Comparison of ENCODE assay signal across 8 cellular contexts in genomic region chr11:62879554-62879953, GRCh38. TPM values are rescaled to one million over a fixed set of nuclear protein-coding genes. Genes with fewer than 3 reads are reported as not detected.
A peak's percentile ranks its signal among the peaks of the same experiment; 100 is the strongest.
DNase-seq lines count a peak whose midpoint lies in the region; ATAC-seq and TF ChIP-seq lines count a peak whose summit lies in the region.

No MANE protein-coding gene starts in this region.

- peaks cover 22% of the 10 kb centered on the region for H4K20me1 ChIP-seq in smooth muscle cell (ENCODE audit: low read depth)

- H3K9me3 ChIP-seq in HUES6 (ENCODE audit: control insufficient read depth, insufficient read depth, low read depth, low read length) (no peaks in the 10 kb centered on the region), smooth muscle cell (replicated peaks; ENCODE audit: low read depth) (no peaks in the 10 kb centered on the region)

- peak overlapping the region; percentile 86 for H3K4me2 ChIP-seq in smooth muscle cell

- H2AFZ ChIP-seq in smooth muscle cell (ENCODE audit: low read depth): no peak overlapping the region

- H3K4me1 Mint-ChIP-seq in activated naive CD8-positive, alpha-beta T cell (ENCODE audit: low read depth): peaks cover 34% of the 10 kb centered on the region

- intact Hi-C loops in sciatic nerve (cut with DNase I): no loop called here

- H3K36me3 Mint-ChIP-seq in activated naive CD8-positive, alpha-beta T cell: peaks cover 28% of the 10 kb centered on the region

- no peaks in the 10 kb centered on the region for H3K9me3 Mint-ChIP-seq in activated naive CD8-positive, alpha-beta T cell (ENCODE audit: low read depth)

- H3K27me3 ChIP-seq in HUES6 (ENCODE audit: control insufficient read depth, insufficient read depth, low read length) (no peaks in the 10 kb centered on the region), smooth muscle cell (ENCODE audit: low read depth) (no peaks in the 10 kb centered on the region)

- peak in 28 of 51 donors; percentile 10 to 78 (median 42) for DNase-seq in hypothalamus (lab: John Stamatoyannopoulos, UW)
- no peak for DNase-seq in smooth muscle cell (lab: John Stamatoyannopoulos, UW; ENCODE audit: unreplicated experiment)
- no peak for DNase-seq in sciatic nerve (ENCODE audit: low spot score)
- DNase-seq in SKM-1 treated with dmso at 0.1 percent for 144 hours (lab: John Stamatoyannopoulos, UW; ENCODE audit: unreplicated experiment): no peak

- peaks cover 40% of the 10 kb centered on the region for H3K79me2 ChIP-seq in smooth muscle cell (ENCODE audit: low read depth)

- no peaks in the 10 kb centered on the region for H3K27me3 Mint-ChIP-seq in activated naive CD8-positive, alpha-beta T cell

- peak overlapping the region; percentile 100 for H3K27ac Mint-ChIP-seq in activated naive CD8-positive, alpha-beta T cell

- peak overlapping the region; percentile 100 for H3K4me3 Mint-ChIP-seq in activated naive CD8-positive, alpha-beta T cell

- 71% methylated on average over 3 of the region's 3 CpGs for WGBS in smooth muscle cell (ENCODE audit: low lambda C conversion rate)

- peak overlapping the region; percentile 93 for H3K4me3 ChIP-seq in HUES6 (ENCODE audit: low read depth, low read length)
- H3K4me3 ChIP-seq in smooth muscle cell: peak overlapping the region; percentile 81

- ATAC-seq in sciatic nerve (no peak), HG03571 (IDR thresholded peaks at IDR 0.05; ENCODE audit: unreplicated experiment) (no peak), GM19455 (IDR thresholded peaks at IDR 0.05; ENCODE audit: unreplicated experiment) (no peak)

- H3F3A ChIP-seq in smooth muscle cell (ENCODE audit: low read depth): peaks cover 33% of the 10 kb centered on the region

- H3K9ac ChIP-seq in HUES6 (ENCODE audit: low read length): peak overlapping the region; percentile 98
- peak overlapping the region; percentile 99 for H3K9ac ChIP-seq in smooth muscle cell (ENCODE audit: low read depth)

- H3K4me1 ChIP-seq in HUES6 (ENCODE audit: control insufficient read depth, insufficient read depth, low read length) (peaks cover 38% of the 10 kb centered on the region), smooth muscle cell (ENCODE audit: low read depth) (peaks cover 28% of the 10 kb centered on the region)

- peaks cover 81% of the 10 kb centered on the region for H3K36me3 ChIP-seq in HUES6 (ENCODE audit: control insufficient read depth, insufficient read depth, low read length)
- no peaks in the 10 kb centered on the region for H3K36me3 ChIP-seq in smooth muscle cell (ENCODE audit: low read depth)

- TF ChIP-seq CTCF in smooth muscle cell (IDR thresholded peaks at IDR 0.05; ENCODE audit: borderline replicate concordance, insufficient read depth, poor library complexity, severe bottlenecking): no peak

- H3K27ac ChIP-seq in HUES6 (ENCODE audit: low read depth, low read length): no peak overlapping the region; the same call in 1 of the 2 replicates
- H3K27ac ChIP-seq in smooth muscle cell (ENCODE audit: low read depth): peak overlapping the region; percentile 100

RNA-seq across cellular contexts. Expression of gene SLC3A2, which starts 1.1 kb away (rescaled TPM):
- total RNA-seq in smooth muscle cell: 181 and 248 TPM in 2 replicates
- polyA plus RNA-seq in smooth muscle cell: 179 and 291 TPM in 2 replicates
- total RNA-seq in sciatic nerve: 102 TPM

RNA-seq across cellular contexts. Expression of gene WDR74, which starts 40.2 kb away (rescaled TPM):
- total RNA-seq in smooth muscle cell (19.3 and 36.6 TPM in 2 replicates), sciatic nerve (34.5 TPM)
- 41.3 and 46.1 TPM in 2 replicates for polyA plus RNA-seq in smooth muscle cell

RNA-seq across cellular contexts. Expression of gene CHRM1, which starts 41.6 kb away (rescaled TPM):
- total RNA-seq in smooth muscle cell: not detected in 2 replicates
- polyA plus RNA-seq in smooth muscle cell: not detected in 2 replicates
- not detected for total RNA-seq in sciatic nerve

RNA-seq across cellular contexts. Expression of gene TEX54, which starts 46.9 kb away (rescaled TPM):
- not detected in 2 replicates for total RNA-seq in smooth muscle cell
- polyA plus RNA-seq in smooth muscle cell: 1.4 and 3.1 TPM in 2 replicates
- total RNA-seq in sciatic nerve: not detected

RNA-seq across cellular contexts. Expression of gene STX5, which starts 47.7 kb away (rescaled TPM):
- 44.6 and 52.6 TPM in 2 replicates for total RNA-seq in smooth muscle cell
- 67.9 and 69.0 TPM in 2 replicates for polyA plus RNA-seq in smooth muscle cell
- total RNA-seq in sciatic nerve: 51.6 TPM

Comparison
In these comparisons a context has a peak if more than half of its experiments do, and no peak if none do; other contexts are left out.
1. DNase-seq: peak in hypothalamus (28 of 51); none in smooth muscle cell (single experiment), sciatic nerve (single experiment) and SKM-1 treated with dmso at 0.1 percent for 144 hours (single experiment).